8 cellular contexts compared by ENCODE assay signal in genomic region chr13:30616927-30617314, GRCh38. TPM values are rescaled to one million over a fixed set of nuclear protein-coding genes. Genes with fewer than 3 reads are reported as not detected.
DNase-seq lines count a peak whose midpoint lies in the region; ATAC-seq and TF ChIP-seq lines count a peak whose summit lies in the region.

No MANE protein-coding gene starts in this region.

- H3K27ac Mint-ChIP-seq in CD4-positive, alpha-beta T cell = no peak overlapping the region

- H3K4me3 ChIP-seq in WERI-Rb-1 (ENCODE audit: low read depth, low read length) = peak overlapping the region; percentile 64

- intact Hi-C loops in CD4-positive, alpha-beta T cell (cut with DNase I, micrococcal nuclease) = loop anchor here (1.0 to 10.0 kb wide), 13 partner anchors 9 to 1022 kb away; partner anchors contain the start of genes HMGB1 (in 2 of the 2), KATNAL1 (in 2 of the 2), SLC7A1 (in 1 of the 2) and UBL3 (in 1 of the 2)

- H3K9me3 ChIP-seq in CD4-positive, alpha-beta T cell (ENCODE audit: control insufficient read depth, low read length) = no peaks in the 10 kb centered on the region
- no peaks in the 10 kb centered on the region for H3K9me3 ChIP-seq in WERI-Rb-1 (ENCODE audit: severe bottlenecking)

- POLR2A ChIA-PET in CD4-positive, alpha-beta T cell (lab: Charles Lee) = interaction anchor here (0.6 to 4.3 kb wide), 51 partner anchors 10 to 1810 kb away, joined by 3 to 119 read pairs (median 7); partner anchors contain the start of genes ALOX5AP, HMGB1, HSPH1 and KATNAL1

- H3K4me1 Mint-ChIP-seq in CD4-positive, alpha-beta T cell (ENCODE audit: low read depth) = peaks cover 36% of the 10 kb centered on the region

- H3K9me3 Mint-ChIP-seq in CD4-positive, alpha-beta T cell = no peaks in the 10 kb centered on the region

- peaks cover 21% of the 10 kb centered on the region for H3K36me3 Mint-ChIP-seq in CD4-positive, alpha-beta T cell (ENCODE audit: low read depth)

- H3K27me3 ChIP-seq in CD4-positive, alpha-beta T cell (ENCODE audit: control insufficient read depth, insufficient read depth, low read length) = no peaks in the 10 kb centered on the region
- H3K27me3 ChIP-seq in WERI-Rb-1 (ENCODE audit: insufficient read depth, low read depth, severe bottlenecking) = no peaks in the 10 kb centered on the region

- no peaks in the 10 kb centered on the region for H3K36me3 ChIP-seq in WERI-Rb-1

- CTCF ChIA-PET in CD4-positive, alpha-beta T cell (lab: Charles Lee) = interaction anchor here (1.0 to 2.5 kb wide), 4 partner anchors 9 to 245 kb away, joined by 3 to 19 read pairs (median 4); no protein-coding TSS in a partner anchor

- H3K27me3 Mint-ChIP-seq in CD4-positive, alpha-beta T cell = no peaks in the 10 kb centered on the region

- H3K4me3 Mint-ChIP-seq in CD4-positive, alpha-beta T cell = no peak overlapping the region

- TF ChIP-seq CTCF in CD4-positive, alpha-beta T cell (IDR thresholded peaks at IDR 0.05) = no peak
- no peak for TF ChIP-seq CTCF in WERI-Rb-1 (IDR thresholded peaks at IDR 0.05; ENCODE audit: low read depth, low read length)

- H3K27ac ChIP-seq in CD4-positive, alpha-beta T cell (ENCODE audit: low read depth, low read length) = peak overlapping the region; percentile 95
- H3K27ac ChIP-seq in WERI-Rb-1 = peak overlapping the region; percentile 93

- peak; percentile 24 for ATAC-seq in CD4-positive, alpha-beta T cell (ENCODE audit: poor library complexity)
- ATAC-seq in GM18868 (IDR thresholded peaks at IDR 0.05; ENCODE audit: unreplicated experiment) (peak; percentile 18), HG03108 (IDR thresholded peaks at IDR 0.05; ENCODE audit: unreplicated experiment) (peak; percentile 28), esophagus mucosa (peak; percentile 62)

- peak in 5 of 10 experiments; percentile 34 to 48 (median 39) for DNase-seq in CD4-positive, alpha-beta T cell
- DNase-seq in NCI-H2196 (lab: John Stamatoyannopoulos, UW; ENCODE audit: unreplicated experiment) = peak; percentile 25
- peak; percentile 49 for DNase-seq in WERI-Rb-1
- DNase-seq in mucosa of gallbladder (ENCODE audit: low spot score) = peak; percentile 80
- DNase-seq in ureter (ENCODE audit: low spot score) = peak; percentile 79

RNA-seq across cellular contexts. Expression of gene USPL1, which starts 0.8 kb away (rescaled TPM):
- total RNA-seq in CD4-positive, alpha-beta T cell = 10 to 100 TPM; 41.2 to 42.0 TPM
- total RNA-seq in esophagus mucosa (5.7 TPM), mucosa of gallbladder (10.0 TPM), ureter (24.4 TPM)
